14 cellular contexts compared by ENCODE assay signal in genomic region chr3:127785711-127786265, GRCh38. TPM values are rescaled to one million over a fixed set of nuclear protein-coding genes. Genes with fewer than 3 reads are reported as not detected.
DNase-seq lines count a peak whose midpoint lies in the region; ATAC-seq, FAIRE-seq and TF ChIP-seq lines count a peak whose summit lies in the region.
"Had no signal": no experiment of that assay in that cellular context is flagged by ENCODE, and none has a peak within 500 bp of the region (broad histone marks: within the 10 kb centered on the region; RNA-seq: fewer than 3 reads in every experiment).

No MANE protein-coding gene starts in this region.

- POLR2A ChIA-PET in HepG2 (lab: Yijun Ruan, JAX) = no interaction called here
- POLR2A ChIA-PET in activated CD8-positive, alpha-beta T cell treated with anti-CD3 and anti-CD28 coated beads, Interleukin-2, amount 10 ng/mL, durations not matched to agents 7 days and 5 days (lab: Charles Lee) = no interaction called here

- peak overlapping the region; percentile 53 for H3K27ac ChIP-seq in WERI-Rb-1
- H3K27ac ChIP-seq in HepG2 (ENCODE audit: extremely low read length, insufficient read depth, low read length) = no peak overlapping the region
- H3K27ac ChIP-seq in spleen = peak overlapping the region in 5 of 8 donors; percentile 5 to 59 (median 40)

- ATAC-seq in HepG2 (peak; percentile 25; the same call in 2 of the 3 replicates), GM19023 (IDR thresholded peaks at IDR 0.05; ENCODE audit: unreplicated experiment) (no peak), HG03521 (IDR thresholded peaks at IDR 0.05; ENCODE audit: unreplicated experiment) (no peak)
- ATAC-seq in activated CD8-positive, alpha-beta T cell treated with anti-CD3 and anti-CD28 coated beads, Interleukin-2, amount 10 ng/mL, durations not matched to agents 7 days and 5 days = no peak
- ATAC-seq: WTC11 had no signal

- WGBS in HepG2 (ENCODE audit: low lambda C conversion rate) = 29% methylated on average over 9 of the region's 12 CpGs
- WGBS in spleen, 5 donors = 61 to 72% (median 64%) methylated on average over 11 to 12 of the region's 12 CpGs

- TF ChIP-seq RAD21 in HepG2 (CRISPR knock-in tag; IDR thresholded peaks at IDR 0.05) = no peak

- no peaks in the 10 kb centered on the region for H3K9me3 ChIP-seq in WERI-Rb-1 (ENCODE audit: severe bottlenecking)
- no peaks in the 10 kb centered on the region for H3K9me3 ChIP-seq in HepG2 (ENCODE audit: low read length)
- H3K9me3 ChIP-seq in spleen = no peaks in the 10 kb centered on the region
- H3K9me3 ChIP-seq: adrenal gland had no signal

- TF ChIP-seq EP300 in HepG2 (IDR thresholded peaks at IDR 0.05; ENCODE audit: low read depth in 2 of 2, low read length in 2 of 2) = no peak
- no peak for TF ChIP-seq EP300 in HepG2 (CRISPR knock-in tag; IDR thresholded peaks at IDR 0.05; ENCODE audit: borderline replicate concordance)

- H3K4me1 Mint-ChIP-seq in activated CD8-positive, alpha-beta T cell treated with anti-CD3 and anti-CD28 coated beads, Interleukin-2, amount 10 ng/mL, durations not matched to agents 7 days and 5 days (ENCODE audit: low read depth) = peaks cover under 1% of the 10 kb centered on the region
- H3K4me1 Mint-ChIP-seq: immature natural killer cell had no signal

- in situ Hi-C loops in HepG2 (cut with HindIII; ENCODE audit: extremely low pct_ligation_motif_present, low pct_unique_long_range_greater_than_20kb) = no loop called here

- H4K20me1 ChIP-seq in HepG2 (ENCODE audit: insufficient read depth, low read length) = no peaks in the 10 kb centered on the region

- H3K4me2 ChIP-seq in HepG2 (ENCODE audit: low read depth, low read length) = no peak overlapping the region

- H3K27ac Mint-ChIP-seq in activated CD8-positive, alpha-beta T cell treated with anti-CD3 and anti-CD28 coated beads, Interleukin-2, amount 10 ng/mL, durations not matched to agents 7 days and 5 days = no peak overlapping the region
- H3K27ac Mint-ChIP-seq: HFFc6, immature natural killer cell, nephron progenitor cell, WTC11 had no signal

- H3K36me3 ChIP-seq in WERI-Rb-1 = no peaks in the 10 kb centered on the region
- H3K36me3 ChIP-seq in HepG2 (replicated peaks in 1 of 2; ENCODE audit: control insufficient read depth in 1 of 2, insufficient read depth in 2 of 2, low read length in 2 of 2) = no peaks in the 10 kb centered on the region
- peaks cover 0 to 19% (median 0%) of the 10 kb centered on the region in 6 donors for H3K36me3 ChIP-seq in spleen
- H3K36me3 ChIP-seq: adrenal gland had no signal

- BruUV-seq in HepG2 (replicated peaks; lab: Mats Ljungman, UMichigan) = no TSS peak

- no peak for FAIRE-seq in HepG2 (lab: Jason Lieb, UNC)
- FAIRE-seq: A204.1 had no signal

- no peak overlapping the region for H2AFZ ChIP-seq in HepG2 (ENCODE audit: low read length)

- H3K9me3 Mint-ChIP-seq in activated CD8-positive, alpha-beta T cell treated with anti-CD3 and anti-CD28 coated beads, Interleukin-2, amount 10 ng/mL, durations not matched to agents 7 days and 5 days (ENCODE audit: insufficient read depth) = no peaks in the 10 kb centered on the region
- H3K9me3 Mint-ChIP-seq: HFFc6, nephron progenitor cell, WTC11 had no signal

- intact Hi-C loops in HepG2 (cut with micrococcal nuclease; ENCODE audit: unreplicated experiment) = no loop called here
- intact Hi-C loops in spleen (cut with DNase I; ENCODE audit: low total_unique reads) = no loop called here

- CTCF ChIA-PET in HepG2 (lab: Yijun Ruan, JAX; ENCODE audit: low intra/inter-chr PET ratio, low total read pairs) = no interaction called here
- CTCF ChIA-PET in activated CD8-positive, alpha-beta T cell treated with anti-CD3 and anti-CD28 coated beads, Interleukin-2, amount 10 ng/mL, durations not matched to agents 7 days and 5 days (lab: Charles Lee) = interaction anchor here (1.5 kb wide), 1 partner anchor 46 kb away, joined by 5 read pairs; no protein-coding TSS in a partner anchor

- no peak overlapping the region for H3K4me3 Mint-ChIP-seq in activated CD8-positive, alpha-beta T cell treated with anti-CD3 and anti-CD28 coated beads, Interleukin-2, amount 10 ng/mL, durations not matched to agents 7 days and 5 days
- H3K4me3 Mint-ChIP-seq: HFFc6, immature natural killer cell, nephron progenitor cell, WTC11 had no signal

- H3K27me3 Mint-ChIP-seq in activated CD8-positive, alpha-beta T cell treated with anti-CD3 and anti-CD28 coated beads, Interleukin-2, amount 10 ng/mL, durations not matched to agents 7 days and 5 days (ENCODE audit: low read depth) = peaks cover 8% of the 10 kb centered on the region

- H3K27me3 ChIP-seq in WERI-Rb-1 (ENCODE audit: insufficient read depth, low read depth, severe bottlenecking) (no peaks in the 10 kb centered on the region), HepG2 (ENCODE audit: control insufficient read depth in 1 of 2, insufficient read depth in 2 of 2, low read length in 2 of 2) (peaks cover 10 to 49% of the 10 kb centered on the region in 2 experiments; a peak in 4 of 5 replicates), spleen (replicated peaks in 1 of 7) (no peaks in the 10 kb centered on the region)
- H3K27me3 ChIP-seq: adrenal gland had no signal

- H3K4me3 ChIP-seq in WERI-Rb-1 (ENCODE audit: low read depth, low read length) (no peak overlapping the region), HepG2 (replicated peaks in 1 of 3; ENCODE audit: insufficient read depth in 1 of 3, low read depth in 2 of 3, low read length in 3 of 3) (no peak overlapping the region), spleen (no peak overlapping the region)
- H3K4me3 ChIP-seq: adrenal gland had no signal

- H3K79me2 ChIP-seq in HepG2 (ENCODE audit: insufficient read depth, low read length) = no peaks in the 10 kb centered on the region

- no peak for TF ChIP-seq POLR2A in HepG2 (IDR thresholded peaks at IDR 0.05; ENCODE audit: insufficient read depth in 1 of 2, low read depth in 2 of 2, low read length in 2 of 2)
- TF ChIP-seq POLR2A in spleen (IDR thresholded peaks at IDR 0.05) = no peak

- no peak overlapping the region for H3K9ac ChIP-seq in HepG2 (ENCODE audit: insufficient read depth, low read depth, low read length)

- no peaks in the 10 kb centered on the region for H3K4me1 ChIP-seq in HepG2 (ENCODE audit: insufficient read depth, low read length)
- peaks cover 7 to 54% (median 33%) of the 10 kb centered on the region in 6 donors for H3K4me1 ChIP-seq in spleen

- TF ChIP-seq CTCF in WERI-Rb-1 (IDR thresholded peaks at IDR 0.05; ENCODE audit: low read depth, low read length) (no peak), HepG2 (CRISPR knock-in tag; IDR thresholded peaks at IDR 0.05) (no peak), spleen (IDR thresholded peaks at IDR 0.05 in 8 of 11, conservative IDR thresholded peaks at IDR 0.05 in 3 of 11) (no peak)

- no peaks in the 10 kb centered on the region for H3K36me3 Mint-ChIP-seq in activated CD8-positive, alpha-beta T cell treated with anti-CD3 and anti-CD28 coated beads, Interleukin-2, amount 10 ng/mL, durations not matched to agents 7 days and 5 days (ENCODE audit: low read depth)
- H3K36me3 Mint-ChIP-seq: immature natural killer cell, WTC11 had no signal

- DNase-seq in NCI-H1417 (lab: John Stamatoyannopoulos, UW) (peak; percentile 43 to 63 (median 56)), NCI-H1417 treated with DMSO at 0.1 percent for 48 hours (lab: John Stamatoyannopoulos, UW) (no peak), WERI-Rb-1 (no peak), HepG2 (ENCODE audit: low spot score) (no peak), spleen (peak; percentile 69)
- no peak for DNase-seq in activated CD8-positive, alpha-beta T cell treated with anti-CD3 and anti-CD28 coated beads, Interleukin-2, amount 10 ng/mL, durations not matched to agents 7 days and 5 days
- DNase-seq: HFFc6, immature natural killer cell, nephron progenitor cell had no signal

TF ChIP-seq in HepG2, 621 proteins besides CTCF, POLR2A, EP300 and RAD21 (continues in another document):
- no peak for TF ChIP-seq HDAC6 (IDR thresholded peaks at IDR 0.05; ENCODE audit: low read depth, low read length)
- no peak for TF ChIP-seq GPBP1L1 (CRISPR knock-in tag; IDR thresholded peaks at IDR 0.05)

RNA-seq across cellular contexts. Expression of gene MGLL, which starts 36.5 kb away (rescaled TPM):
- total RNA-seq in HepG2 (2016; rRNA removed; fragmentation: Illumina TruSeq; extraction: Trizol) (not detected in 2 replicates), spleen (100 to 1,000 TPM in 3 of 7 donors, 10 to 100 TPM in 4; 47.6 to 134 (median 85.9) TPM)
- not detected in 2 replicates for total RNA-seq in HepG2 (2016; cell fraction: cytosol; rRNA removed; fragmentation: Illumina TruSeq; extraction: Trizol; ENCODE audit: low read depth)
- total RNA-seq in HepG2 (2016; cell fraction: insoluble cytoplasmic fraction; rRNA removed; fragmentation: Illumina TruSeq; extraction: Trizol) = not detected in 2 replicates
- not detected in 2 replicates for total RNA-seq in HepG2 (2016; cell fraction: membrane; rRNA removed; fragmentation: Illumina TruSeq; extraction: Trizol)
- total RNA-seq in HepG2 (2016; cell fraction: nucleus; rRNA removed; fragmentation: Illumina TruSeq; extraction: Trizol) = not detected in 2 replicates
- polyA plus RNA-seq in HepG2 (2011; rRNA removed) (not detected in 2 replicates), spleen (10 to 100 TPM; 11.0 to 47.2 (median 15.8) TPM)
- polyA plus RNA-seq in HepG2 (2011; cell fraction: cytosol; rRNA removed) = 0.08 TPM in 1 of 2 replicates, not detected in the other
- polyA plus RNA-seq in HepG2 (2011; cell fraction: nucleus; rRNA removed) = 0.09 TPM in 1 of 2 replicates, not detected in the other
- 0.04 TPM in 1 of 2 replicates, not detected in the other for polyA plus RNA-seq in HepG2 (2012)
- not detected in 2 replicates for polyA plus RNA-seq in HepG2 (2016; cell fraction: cytosol; fragmentation: Illumina TruSeq; extraction: Trizol; ENCODE audit: low read depth)
- not detected in 2 replicates for polyA plus RNA-seq in HepG2 (2016; cell fraction: insoluble cytoplasmic fraction; fragmentation: Illumina TruSeq; extraction: Trizol; ENCODE audit: low read depth)
- not detected in 2 replicates for polyA plus RNA-seq in HepG2 (2016; cell fraction: membrane; fragmentation: Illumina TruSeq; extraction: Trizol; ENCODE audit: low read depth)
- not detected in 2 replicates for polyA plus RNA-seq in HepG2 (2016; cell fraction: nucleus; fragmentation: Illumina TruSeq; extraction: Trizol; ENCODE audit: insufficient read depth, low read depth)
- 47.9 TPM in 1 of 2 replicates, not detected in the other for polyA minus RNA-seq in HepG2 (2011; rRNA and poly(A)+ RNA removed; ENCODE audit: low replicate concordance)
- polyA minus RNA-seq in HepG2 (2011; cell fraction: cytosol; rRNA and poly(A)+ RNA removed) = 0.26 TPM in 1 of 2 replicates, not detected in the other
- 0.12 and 0.52 TPM in 2 replicates for polyA minus RNA-seq in HepG2 (2011; cell fraction: nucleus; rRNA and poly(A)+ RNA removed)
- 1 to 10 TPM; 1.5 to 2.2 TPM for total RNA-seq in activated CD8-positive, alpha-beta T cell treated with anti-CD3 and anti-CD28 coated beads, Interleukin-2, amount 10 ng/mL, durations not matched to agents 7 days and 5 days

Comparison
In these comparisons a context has a peak if more than half of its experiments do, and no peak if none do; other contexts are left out.
1. DNase-seq: peak in NCI-H1417 (3 of 3) and spleen (single experiment); none in NCI-H1417 treated with DMSO at 0.1 percent for 48 hours (single experiment), WERI-Rb-1 (single experiment), HepG2 (single experiment) and activated CD8-positive, alpha-beta T cell treated with anti-CD3 and anti-CD28 coated beads, Interleukin-2, amount 10 ng/mL, durations not matched to agents 7 days and 5 days (single experiment).
2. RNA of gene MGLL, which starts 36.5 kb away (total RNA-seq): 47.6 to 134 TPM in spleen; 1.5 to 2.2 TPM in activated CD8-positive, alpha-beta T cell treated with anti-CD3 and anti-CD28 coated beads, Interleukin-2, amount 10 ng/mL, durations not matched to agents 7 days and 5 days and not detected in HepG2; every median in the first group is over 10 times any median in the second.